In the genomic region with DNA sequence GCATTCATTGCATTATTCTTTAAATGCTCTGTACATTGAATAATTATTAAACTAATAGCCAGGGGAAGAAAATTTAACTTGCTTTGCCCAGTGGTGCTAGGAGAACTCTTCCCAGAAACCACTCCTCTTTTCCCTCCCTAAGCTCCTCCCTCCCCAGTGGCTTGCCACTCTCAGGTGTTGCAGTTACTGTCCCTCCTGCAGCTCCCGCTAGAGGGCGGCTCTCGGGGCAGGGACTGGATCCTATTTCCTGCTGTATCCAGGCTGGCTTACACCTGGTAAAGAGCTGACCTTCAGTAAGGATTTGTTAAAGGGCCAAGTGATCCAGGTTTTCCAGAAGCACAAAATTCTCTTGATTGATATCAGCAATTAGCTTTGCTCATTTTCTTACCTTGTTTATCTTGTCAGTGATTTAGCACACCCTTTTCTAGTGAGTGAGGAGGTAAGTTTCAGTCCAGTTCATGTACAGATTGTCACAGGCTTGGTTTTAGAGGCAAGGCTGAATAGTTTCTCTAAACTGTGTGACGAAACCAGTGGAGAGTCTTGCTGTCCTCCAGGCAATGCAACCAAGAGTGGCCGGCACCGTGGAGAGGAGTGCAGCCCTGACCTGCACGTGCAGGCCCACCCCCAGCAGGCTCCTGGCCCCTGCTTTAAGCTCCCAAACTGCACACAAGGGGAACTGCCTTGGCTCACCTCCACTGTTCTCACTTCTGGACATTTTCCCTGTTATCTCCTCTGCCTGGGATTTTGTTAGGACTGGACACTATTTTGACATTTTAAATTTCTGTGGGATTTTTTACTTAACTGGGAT, we compare ENCODE assay signal across 8 cellular contexts.
DNase-seq lines count a peak whose midpoint lies in the region; TF ChIP-seq lines count a peak whose summit lies in the region.

No MANE protein-coding gene starts in this region.

- TF ChIP-seq CTCF in HEK293 (tag by site-specific recombination; IDR thresholded peaks at IDR 0.05): peak; percentile 41; the same call in 1 of the 2 replicates
- no peak for TF ChIP-seq CTCF in vagina (IDR thresholded peaks at IDR 0.05)

- no peak overlapping the region for H3K27ac Mint-ChIP-seq in activated naive CD4-positive, alpha-beta T cell treated with anti-CD3 and anti-CD28 coated beads for 36 hours
- H3K27ac Mint-ChIP-seq in T-helper 2 cell treated with Interferon-gamma antibody and Interleukin-4, amounts not matched to agents 5 μg/mL and 100 μg/mL, for 36 hours: no peak overlapping the region

- H3K4me1 ChIP-seq in HEK293 (ENCODE audit: control insufficient read depth, insufficient read depth, low read length) (peaks cover 8% of the 10 kb centered on the region), vagina (peaks cover 22% of the 10 kb centered on the region)

- peaks cover 2% of the 10 kb centered on the region for H3K27me3 Mint-ChIP-seq in activated naive CD4-positive, alpha-beta T cell treated with anti-CD3 and anti-CD28 coated beads for 36 hours (ENCODE audit: low read depth)
- no peaks in the 10 kb centered on the region for H3K27me3 Mint-ChIP-seq in T-helper 2 cell treated with Interferon-gamma antibody and Interleukin-4, amounts not matched to agents 5 μg/mL and 100 μg/mL, for 36 hours (ENCODE audit: low read depth)

- no peaks in the 10 kb centered on the region for H3K9me3 Mint-ChIP-seq in activated naive CD4-positive, alpha-beta T cell treated with anti-CD3 and anti-CD28 coated beads for 36 hours
- H3K9me3 Mint-ChIP-seq in T-helper 2 cell treated with Interferon-gamma antibody and Interleukin-4, amounts not matched to agents 5 μg/mL and 100 μg/mL, for 36 hours: no peaks in the 10 kb centered on the region

- H3K27ac ChIP-seq in HEK293 (ENCODE audit: extremely low read depth, low read depth, low read length): no peak overlapping the region
- no peak overlapping the region for H3K27ac ChIP-seq in vagina

- H3K4me1 Mint-ChIP-seq in activated naive CD4-positive, alpha-beta T cell treated with anti-CD3 and anti-CD28 coated beads for 36 hours (ENCODE audit: low read depth): no peaks in the 10 kb centered on the region
- H3K4me1 Mint-ChIP-seq in T-helper 2 cell treated with Interferon-gamma antibody and Interleukin-4, amounts not matched to agents 5 μg/mL and 100 μg/mL, for 36 hours (ENCODE audit: low read depth): no peaks in the 10 kb centered on the region

- H3K9me3 ChIP-seq in HEK293 (ENCODE audit: control insufficient read depth, insufficient read depth, low read depth, low read length): no peaks in the 10 kb centered on the region
- no peaks in the 10 kb centered on the region for H3K9me3 ChIP-seq in vagina

- H3K4me3 ChIP-seq in HEK293 (ENCODE audit: low read depth, low read length) (no peak overlapping the region), vagina (no peak overlapping the region)

- TF ChIP-seq POLR2A in vagina (IDR thresholded peaks at IDR 0.05): no peak

- peak; percentile 50 for DNase-seq in activated naive CD4-positive, alpha-beta T cell treated with anti-CD3 and anti-CD28 coated beads for 36 hours
- no peak for DNase-seq in activated naive CD4-positive, alpha-beta T cell treated with Interleukin-2 at 50 U/mL for 16 hours
- DNase-seq in NCI-H1092 (lab: John Stamatoyannopoulos, UW): peak; percentile 39
- DNase-seq in T-helper 2 cell treated with Interferon-gamma antibody and Interleukin-4, amounts not matched to agents 5 μg/mL and 100 μg/mL, for 36 hours (ENCODE audit: low spot score): peak; percentile 4
- DNase-seq in glomerular visceral epithelial cell (ENCODE audit: extremely low spot score): peak; percentile 76
- peak; percentile 56 for DNase-seq in stimulated activated CD4-positive, alpha-beta T cell treated with anti-CD3 and anti-CD28 coated beads, Interleukin-15, amount 100 ng/mL, for 24 hours
- no peak for DNase-seq in vagina (ENCODE audit: extremely low spot score in 2 of 2)

- no peaks in the 10 kb centered on the region for H3K36me3 ChIP-seq in HEK293 (ENCODE audit: control insufficient read depth in 2 of 2, insufficient read depth in 1 of 2, low read length in 2 of 2)
- H3K36me3 ChIP-seq in vagina: no peaks in the 10 kb centered on the region

- CTCF ChIA-PET in activated naive CD4-positive, alpha-beta T cell treated with anti-CD3 and anti-CD28 coated beads for 36 hours (lab: Charles Lee): interaction anchor here (0.9 kb wide), 1 partner anchor 9 kb away, joined by 4 read pairs; no protein-coding TSS in a partner anchor
- CTCF ChIA-PET in HEK293 (lab: Yijun Ruan, JAX): interaction anchor here (0.5 to 2.2 kb wide), 43 partner anchors 8 to 910 kb away, joined by 3 to 29 read pairs (median 4); no protein-coding TSS in a partner anchor

- H3K27me3 ChIP-seq in vagina: no peaks in the 10 kb centered on the region

- POLR2A ChIA-PET in HEK293 (lab: Yijun Ruan, JAX): no interaction called here

- H3K4me3 Mint-ChIP-seq in activated naive CD4-positive, alpha-beta T cell treated with anti-CD3 and anti-CD28 coated beads for 36 hours: no peak overlapping the region
- H3K4me3 Mint-ChIP-seq in T-helper 2 cell treated with Interferon-gamma antibody and Interleukin-4, amounts not matched to agents 5 μg/mL and 100 μg/mL, for 36 hours: no peak overlapping the region

- intact Hi-C loops in activated naive CD4-positive, alpha-beta T cell treated with anti-CD3 and anti-CD28 coated beads for 36 hours (cut with micrococcal nuclease): no loop called here
- intact Hi-C loops in vagina (cut with DNase I): no loop called here

- H3K36me3 Mint-ChIP-seq in activated naive CD4-positive, alpha-beta T cell treated with anti-CD3 and anti-CD28 coated beads for 36 hours (ENCODE audit: low read depth): no peaks in the 10 kb centered on the region
- H3K36me3 Mint-ChIP-seq in T-helper 2 cell treated with Interferon-gamma antibody and Interleukin-4, amounts not matched to agents 5 μg/mL and 100 μg/mL, for 36 hours (ENCODE audit: low read depth): no peaks in the 10 kb centered on the region

TF ChIP-seq in HEK293, 187 proteins besides CTCF, POLR2A, EP300 and RAD21:
- TF ChIP-seq IKZF3 (tag by site-specific recombination; IDR thresholded peaks at IDR 0.05) (peak; percentile 39; the same call in 1 of the 2 replicates), ZNF202 (tag by site-specific recombination; IDR thresholded peaks at IDR 0.05; ENCODE audit: borderline replicate concordance) (no peak)

Comparison
In these comparisons a context has a peak if more than half of its experiments do, and no peak if none do; other contexts are left out.
1. DNase-seq: peak in activated naive CD4-positive, alpha-beta T cell treated with anti-CD3 and anti-CD28 coated beads for 36 hours (single experiment), NCI-H1092 (single experiment), T-helper 2 cell treated with Interferon-gamma antibody and Interleukin-4, amounts not matched to agents 5 μg/mL and 100 μg/mL, for 36 hours (single experiment), glomerular visceral epithelial cell (single experiment) and stimulated activated CD4-positive, alpha-beta T cell treated with anti-CD3 and anti-CD28 coated beads, Interleukin-15, amount 100 ng/mL, for 24 hours (single experiment); none in activated naive CD4-positive, alpha-beta T cell treated with Interleukin-2 at 50 U/mL for 16 hours (single experiment) and vagina (0 of 2).